Comparison of ENCODE assay signal across 34 cellular contexts in the genomic region with DNA sequence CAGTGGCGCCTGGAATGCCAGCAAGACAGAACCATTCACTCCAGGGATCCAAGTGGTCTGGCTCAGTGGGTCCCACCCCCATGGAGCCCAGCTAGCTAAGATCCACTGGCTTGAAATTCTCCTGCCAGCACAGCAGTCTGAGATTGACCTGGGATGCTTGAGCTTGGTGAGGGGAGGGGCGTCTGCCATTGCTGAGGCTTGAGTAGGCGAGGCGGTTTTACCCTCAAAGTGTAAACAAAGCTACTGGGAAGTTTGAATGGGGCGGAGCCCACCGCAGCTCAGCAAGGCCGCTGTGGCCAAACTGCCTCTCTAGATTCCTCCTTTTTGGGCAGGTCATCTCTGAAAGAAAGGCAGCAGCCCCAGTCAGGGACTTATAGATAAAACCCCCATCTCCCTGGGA.
"Had no signal": no experiment of that assay in that cellular context is flagged by ENCODE, and none has a peak within 500 bp of the region (broad histone marks: within the 10 kb centered on the region; RNA-seq: fewer than 3 reads in every experiment).

No MANE protein-coding gene starts in this region.

- H3K9ac ChIP-seq: KMS-11 had no signal

- DNase-seq: activated CD4-positive, alpha-beta T cell treated with anti-CD3 and anti-CD28 coated beads, Interleukin-2, amount 10 ng/mL, durations not matched to agents 24 days and 14 days; activated CD4-positive, alpha-beta T cell treated with anti-CD3 and anti-CD28 coated beads, Interleukin-2, amount 50 U/mL, for 4 hours; activated CD8-positive, alpha-beta T cell treated with anti-CD3 and anti-CD28 coated beads for 36 hours; activated effector memory CD4-positive, alpha-beta T cell treated with anti-CD3 and anti-CD28 coated beads, Interleukin-2, amount 50 U/mL, for 16 hours; activated naive CD4-positive, alpha-beta T cell; activated naive CD4-positive, alpha-beta T cell treated with anti-CD3 and anti-CD28 coated beads, Interleukin-2, amount 50 U/mL, for 16 hours; activated naive CD8-positive, alpha-beta T cell treated with anti-CD3 and anti-CD28 coated beads for 36 hours; activated T-cell treated with anti-CD3 and anti-CD28 coated beads, Interleukin-2, amount 50 U/mL, for 1 hour; activated T-cell treated with anti-CD3 and anti-CD28 coated beads, Interleukin-2, amount 50 U/mL, for 72 hours; amygdala; MM.1S; NCI-H1092 treated with DMSO at 0.1 percent for 48 hours; NCI-H1417; NCI-H146; NCI-H187; NCI-H2029 treated with DMSO at 0.1 percent for 48 hours; NCI-H2107; NCI-H2171; NCI-H2227 treated with DMSO at 0.1 percent for 48 hours; NCI-H446; NCI-H510A treated with DMSO at 0.1 percent for 48 hours; NCI-H526 treated with DMSO at 0.1 percent for 48 hours; NCI-H774; NK-92 treated with Interleukin-12 subunit alpha and Interleukin-12 subunit beta, amount 100 ng/mL, for 24 hours; Right ventricle myocardium superior; SW 1271; T-helper 1 cell; T-helper 2 cell; T-helper 9 cell; WERI-Rb-1 had no signal

- H3K4me3 ChIP-seq: ascending aorta, breast epithelium had no signal

- H3K27me3 ChIP-seq: ascending aorta, breast epithelium had no signal

- H3K4me1 ChIP-seq: ascending aorta, breast epithelium had no signal

- ATAC-seq: activated CD8-positive, alpha-beta T cell treated with anti-CD3 and anti-CD28 coated beads for 36 hours; activated T-cell treated with anti-CD3 and anti-CD28 coated beads, Interleukin-2, amount 50 U/mL, for 72 hours; activated T-helper 17 cell treated with anti-CD3 and anti-CD28 coated beads, Interleukin-2, amount 50 U/mL, for 72 hours had no signal

- H3K36me3 ChIP-seq: ascending aorta, breast epithelium, WERI-Rb-1 had no signal
